8 cellular contexts compared by ENCODE assay signal in the genomic region with DNA sequence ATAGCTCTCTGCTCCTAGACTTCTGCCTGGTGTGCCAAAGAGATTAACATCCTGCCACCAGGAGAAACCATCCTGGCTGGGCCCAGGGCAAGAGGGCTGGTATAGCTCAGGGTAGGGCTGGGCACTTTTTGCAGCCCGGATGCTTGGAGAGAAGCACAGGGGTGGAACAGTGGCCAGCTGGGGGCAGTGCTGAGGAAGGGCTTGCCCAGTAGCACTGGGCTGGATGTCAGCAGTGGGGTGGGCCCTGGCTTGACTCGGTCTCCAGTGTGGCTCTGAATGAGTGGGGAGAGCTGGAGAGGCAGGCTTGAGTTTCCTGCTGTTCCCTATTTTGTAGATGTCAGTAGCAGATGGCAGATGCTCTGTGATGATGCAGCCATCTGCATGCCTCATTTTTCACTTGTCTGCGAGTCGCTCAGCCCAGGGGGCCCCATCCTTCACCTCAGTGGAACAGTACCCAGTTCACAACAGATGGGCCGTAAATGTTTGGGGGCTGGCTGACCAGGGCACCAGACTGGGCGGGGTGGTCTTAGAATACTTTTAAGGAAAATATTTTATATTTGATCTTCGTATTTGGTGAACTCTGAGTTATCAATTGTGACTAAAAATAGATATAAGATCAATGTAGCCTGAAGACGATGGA. TPM values are rescaled to one million over a fixed set of nuclear protein-coding genes. Genes with fewer than 3 reads are reported as not detected.
DNase-seq lines count a peak whose midpoint lies in the region; ATAC-seq lines count a peak whose summit lies in the region.

No MANE protein-coding gene starts in this region.

- DNase-seq in Right ventricle myocardium superior: peak; percentile 82
- no peak for DNase-seq in cardiac septum (ENCODE audit: low spot score)
- peak; percentile 23 for DNase-seq in activated CD4-positive, alpha-beta T cell treated with anti-CD3 and anti-CD28 coated beads, Interleukin-2, amount 50 U/mL, for 1 hour
- peak; percentile 36 for DNase-seq in renal cortical epithelial cell (ENCODE audit: low read depth)
- no peak for DNase-seq in midbrain (lab: John Stamatoyannopoulos, UW)
- no peak for DNase-seq in NCI-H1105 treated with DMSO at 0.1 percent for 48 hours (lab: John Stamatoyannopoulos, UW)

- ATAC-seq in Right ventricle myocardium superior (ENCODE audit: poor library complexity) (peak; percentile 59), esophagus mucosa (peak; percentile 79), GM18498 (IDR thresholded peaks at IDR 0.05; ENCODE audit: unreplicated experiment) (no peak)

- intact Hi-C loops in Right ventricle myocardium superior (cut with DNase I): no loop called here
- intact Hi-C loops in cardiac septum (cut with DNase I): no loop called here

RNA-seq across cellular contexts. Expression of gene TULP1, which starts 56.4 kb away (rescaled TPM):
- not detected for total RNA-seq in Right ventricle myocardium superior
- total RNA-seq in cardiac septum: not detected
- total RNA-seq in esophagus mucosa: not detected
- total RNA-seq in renal cortical epithelial cell: not detected in 2 replicates

Comparison
In these comparisons a context has a peak if more than half of its experiments do, and no peak if none do; other contexts are left out.
1. DNase-seq: peak in Right ventricle myocardium superior (single experiment), activated CD4-positive, alpha-beta T cell treated with anti-CD3 and anti-CD28 coated beads, Interleukin-2, amount 50 U/mL, for 1 hour (single experiment) and renal cortical epithelial cell (single experiment); none in cardiac septum (single experiment), midbrain (single experiment) and NCI-H1105 treated with DMSO at 0.1 percent for 48 hours (single experiment).